In genomic region chr9:99919930-99920329, GRCh38 we compare ENCODE assay signal across 20 cellular contexts.
"Had no signal": no experiment of that assay in that cellular context is flagged by ENCODE, and none has a peak within 500 bp of the region (broad histone marks: within the 10 kb centered on the region; RNA-seq: fewer than 3 reads in every experiment).

No MANE protein-coding gene starts in this region.

- H3K9me3 ChIP-seq: esophagus muscularis mucosa, left lung, mucosa of descending colon, thoracic aorta, upper lobe of left lung had no signal

- H3K4me3 Mint-ChIP-seq: activated B cell treated with CpG ODN at 0.5 μM for 24 hours; activated CD4-positive, alpha-beta memory T cell treated with anti-CD3 and anti-CD28 coated beads for 36 hours; activated T-helper 17 cell treated with anti-CD3 and anti-CD28 coated beads, Interleukin-2, amount 50 U/mL, for 72 hours; naive B cell; neural crest cell; stimulated activated memory B cell treated with anti-CD40 and anti-IgM and Interleukin-4, amounts not matched to agents 10 μg/mL and 1 μg/mL and 100 μg/mL, for 72 hours had no signal

- H3K4me1 ChIP-seq: esophagus muscularis mucosa, gastroesophageal sphincter, left lung had no signal

- DNase-seq: activated B cell treated with CpG ODN at 0.5 μM for 24 hours; activated CD4-positive, alpha-beta memory T cell treated with anti-CD3 and anti-CD28 coated beads for 36 hours; activated CD4-positive, alpha-beta T cell treated with anti-CD3 and anti-CD28 coated beads for 4 hours; activated naive CD4-positive, alpha-beta T cell; aorta; heart left ventricle; left lung; mucosa of descending colon; naive B cell; retina; spleen; stimulated activated CD4-positive, alpha-beta T cell treated with anti-CD3 and anti-CD28 coated beads, Interleukin-4, amount 100 ng/mL, for 4 hours; upper lobe of left lung had no signal

- H3K4me3 ChIP-seq: coronary artery, esophagus muscularis mucosa, gastroesophageal sphincter, heart left ventricle, left lung, mucosa of descending colon, spleen, thoracic aorta, upper lobe of left lung had no signal

- H3K27me3 Mint-ChIP-seq: activated B cell treated with CpG ODN at 0.5 μM for 24 hours; activated CD4-positive, alpha-beta memory T cell treated with anti-CD3 and anti-CD28 coated beads for 36 hours; activated T-helper 17 cell treated with anti-CD3 and anti-CD28 coated beads, Interleukin-2, amount 50 U/mL, for 72 hours; naive B cell; stimulated activated memory B cell treated with anti-CD40 and anti-IgM and Interleukin-4, amounts not matched to agents 10 μg/mL and 1 μg/mL and 100 μg/mL, for 72 hours had no signal

- H3K4me1 Mint-ChIP-seq: activated B cell treated with CpG ODN at 0.5 μM for 24 hours, neural crest cell had no signal

- H3K27ac ChIP-seq: coronary artery, esophagus muscularis mucosa, gastroesophageal sphincter, heart left ventricle, left lung, spleen, thoracic aorta, upper lobe of left lung had no signal

- H3K9me3 Mint-ChIP-seq: activated T-helper 17 cell treated with anti-CD3 and anti-CD28 coated beads, Interleukin-2, amount 50 U/mL, for 72 hours had no signal

- H3K27ac Mint-ChIP-seq: activated B cell treated with CpG ODN at 0.5 μM for 24 hours; activated CD4-positive, alpha-beta memory T cell treated with anti-CD3 and anti-CD28 coated beads for 36 hours; activated T-helper 17 cell treated with anti-CD3 and anti-CD28 coated beads, Interleukin-2, amount 50 U/mL, for 72 hours; naive B cell; stimulated activated memory B cell treated with anti-CD40 and anti-IgM and Interleukin-4, amounts not matched to agents 10 μg/mL and 1 μg/mL and 100 μg/mL, for 72 hours had no signal

- H3K27me3 ChIP-seq: esophagus muscularis mucosa, gastroesophageal sphincter, heart left ventricle, left lung, spleen, upper lobe of left lung had no signal

- ATAC-seq: activated T-helper 17 cell treated with anti-CD3 and anti-CD28 coated beads, Interleukin-2, amount 50 U/mL, for 72 hours; gastroesophageal sphincter; heart left ventricle; left lung; mucosa of descending colon; stimulated activated memory B cell treated with anti-CD40 and anti-IgM and Interleukin-4, amounts not matched to agents 10 μg/mL and 1 μg/mL and 100 μg/mL, for 72 hours had no signal
